In genomic region chr13:65560936-65561335, GRCh38 we compare ENCODE assay signal across 32 cellular contexts.
"Had no signal": no experiment of that assay in that cellular context is flagged by ENCODE, and none has a peak within 500 bp of the region (broad histone marks: within the 10 kb centered on the region; RNA-seq: fewer than 3 reads in every experiment).

No MANE protein-coding gene starts in this region.

- H3K27ac Mint-ChIP-seq: activated B cell treated with CpG ODN at 0.5 μM for 24 hours; activated CD8-positive, alpha-beta T cell treated with anti-CD3 and anti-CD28 coated beads for 36 hours; activated naive CD8-positive, alpha-beta T cell; activated T-helper 17 cell treated with anti-CD3 and anti-CD28 coated beads, Interleukin-2, amount 50 U/mL, for 72 hours; effector memory CD8-positive, alpha-beta T cell had no signal

- H3K36me3 Mint-ChIP-seq: activated naive CD8-positive, alpha-beta T cell had no signal

- H3K4me1 ChIP-seq: gastrocnemius medialis, heart left ventricle had no signal

- DNase-seq: activated B cell treated with CpG ODN at 0.5 μM for 24 hours; activated CD4-positive, alpha-beta T cell treated with anti-CD3 and anti-CD28 coated beads for 48 hours; activated CD4-positive, alpha-beta T cell treated with anti-CD3 and anti-CD28 coated beads, Interleukin-2, amount 50 U/mL, for 1 hour; activated CD4-positive, alpha-beta T cell treated with anti-CD3 and anti-CD28 coated beads, Interleukin-2, amount 50 U/mL, for 48 hours; activated CD8-positive, alpha-beta memory T cell treated with anti-CD3 and anti-CD28 coated beads for 24 hours; activated CD8-positive, alpha-beta T cell treated with anti-CD3 and anti-CD28 coated beads for 36 hours; activated effector memory CD4-positive, alpha-beta T cell treated with Interleukin-2 at 50 U/mL for 16 hours; activated gamma-delta T cell treated with Interleukin-2 at 50 U/mL for 16 hours; activated naive CD4-positive, alpha-beta T cell treated with anti-CD3 and anti-CD28 coated beads, Interleukin-2, amount 50 U/mL, for 16 hours; activated naive CD4-positive, alpha-beta T cell treated with Interleukin-2 at 50 U/mL for 16 hours; activated T-cell treated with anti-CD3 and anti-CD28 coated beads, Interleukin-2, amount 50 U/mL, for 4 hours; amniotic stem cell; anterior cingulate cortex; brain microvascular endothelial cell; cortex of kidney; dermis blood vessel endothelial cell; effector CD4-positive, alpha-beta T cell; effector memory CD8-positive, alpha-beta T cell; foreskin fibroblast; gastrocnemius medialis; glutamatergic neuron; heart left ventricle; T-helper 2 cell had no signal

- H3K27me3 Mint-ChIP-seq: activated B cell treated with CpG ODN at 0.5 μM for 24 hours; activated CD8-positive, alpha-beta T cell treated with anti-CD3 and anti-CD28 coated beads for 36 hours; activated naive CD8-positive, alpha-beta T cell; activated T-helper 17 cell treated with anti-CD3 and anti-CD28 coated beads, Interleukin-2, amount 50 U/mL, for 72 hours; central memory CD8-positive, alpha-beta T cell; effector memory CD8-positive, alpha-beta T cell had no signal

- H3K4me3 Mint-ChIP-seq: activated B cell treated with CpG ODN at 0.5 μM for 24 hours; activated CD8-positive, alpha-beta T cell treated with anti-CD3 and anti-CD28 coated beads for 36 hours; activated naive CD8-positive, alpha-beta T cell; activated T-cell treated with anti-CD3 and anti-CD28 coated beads, Interleukin-2, amount 50 U/mL, for 4 hours; activated T-helper 17 cell treated with anti-CD3 and anti-CD28 coated beads, Interleukin-2, amount 50 U/mL, for 72 hours; central memory CD8-positive, alpha-beta T cell; effector memory CD8-positive, alpha-beta T cell had no signal

- H3K4me3 ChIP-seq: gastrocnemius medialis, heart left ventricle had no signal

- H3K27ac ChIP-seq: brain microvascular endothelial cell, gastrocnemius medialis, heart left ventricle, VCaP had no signal

- H3K36me3 ChIP-seq: brain microvascular endothelial cell, gastrocnemius medialis, heart left ventricle had no signal

- ATAC-seq: activated CD4-positive, CD25-positive, alpha-beta regulatory T cell treated with anti-CD3 and anti-CD28 coated beads, Interleukin-2, amount 50 U/mL, for 24 hours; activated CD8-positive, alpha-beta T cell treated with anti-CD3 and anti-CD28 coated beads for 36 hours; activated T-cell treated with anti-CD3 and anti-CD28 coated beads, Interleukin-2, amount 50 U/mL, for 4 hours; activated T-helper 17 cell treated with anti-CD3 and anti-CD28 coated beads, Interleukin-2, amount 50 U/mL, for 72 hours; effector memory CD8-positive, alpha-beta T cell; esophagus mucosa; gastrocnemius medialis; heart left ventricle had no signal

- FAIRE-seq: astrocyte, bronchial epithelial cell, endothelial cell of umbilical vein had no signal

- H3K9me3 ChIP-seq: gastrocnemius medialis had no signal

- H3K4me1 Mint-ChIP-seq: activated B cell treated with CpG ODN at 0.5 μM for 24 hours; activated T-helper 17 cell treated with anti-CD3 and anti-CD28 coated beads, Interleukin-2, amount 50 U/mL, for 72 hours; central memory CD8-positive, alpha-beta T cell had no signal
